Comparison of ENCODE assay signal across 26 cellular contexts in genomic region chr1:3436901-3437300, GRCh38. TPM values are rescaled to one million over a fixed set of nuclear protein-coding genes. Genes with fewer than 3 reads are reported as not detected.
A peak's percentile ranks its signal among the peaks of the same experiment; 100 is the strongest.
DNase-seq lines count a peak whose midpoint lies in the region; ATAC-seq, FAIRE-seq and TF ChIP-seq lines count a peak whose summit lies in the region.
"Had no signal": no experiment of that assay in that cellular context is flagged by ENCODE, and none has a peak within 500 bp of the region (broad histone marks: within the 10 kb centered on the region; RNA-seq: fewer than 3 reads in every experiment).

No MANE protein-coding gene starts in this region.

- H3K27me3 ChIP-seq in left ventricle myocardium inferior (ENCODE audit: low read depth) (peaks cover 59% of the 10 kb centered on the region), H1 (replicated peaks in 1 of 4; ENCODE audit: control insufficient read depth in 3 of 4, extremely low read depth in 1 of 4, insufficient read depth in 3 of 4, low read length in 3 of 4) (peaks cover 0 to 2% (median under 1%) of the 10 kb centered on the region in 4 experiments; a peak in 1 of 7 replicates), psoas muscle (ENCODE audit: insufficient read depth in 3 of 3, low read length in 2 of 3) (peaks cover 0 to 44% (median 4%) of the 10 kb centered on the region in 3 donors)

- H3K36me3 ChIP-seq in left ventricle myocardium inferior, result peaks cover 2% of the 10 kb centered on the region
- H3K36me3 ChIP-seq in H1 (ENCODE audit: control insufficient read depth in 2 of 4, insufficient read depth in 4 of 4, low read length in 3 of 4), result no peaks in the 10 kb centered on the region
- H3K36me3 ChIP-seq in psoas muscle (ENCODE audit: insufficient read depth in 1 of 2, low read depth in 1 of 2), result no peaks in the 10 kb centered on the region
- H3K36me3 ChIP-seq: BE2C; BLaER1 treated with 17β-estradiol and CSF1 and Interleukin-3, amounts not matched to agents 10 nM and 100 nM had no signal

- H3K23me2 ChIP-seq in H1 (ENCODE audit: low read depth, low read length), result no peaks in the 10 kb centered on the region

- no peak overlapping the region for H3K18ac ChIP-seq in H1 (ENCODE audit: extremely low read depth, low read length)

- no peak overlapping the region for H3K14ac ChIP-seq in H1 (ENCODE audit: insufficient read length)

- no peak overlapping the region for H2BK120ac ChIP-seq in H1 (replicated peaks; ENCODE audit: low read depth, low read length)

- H2BK12ac ChIP-seq in H1 (ENCODE audit: low read depth, low read length), result no peak overlapping the region

- H4K5ac ChIP-seq in H1 (ENCODE audit: insufficient read length, low read depth, low read length), result no peak overlapping the region

- intact Hi-C loops in Right ventricle myocardium superior (cut with DNase I), result no loop called here
- intact Hi-C loops in left ventricle myocardium inferior (cut with micrococcal nuclease), result no loop called here
- intact Hi-C loops in psoas muscle (cut with DNase I), result no loop called here

- H3K4me3 Mint-ChIP-seq in nephron progenitor cell, result no peak overlapping the region
- no peak overlapping the region for H3K4me3 Mint-ChIP-seq in activated T-cell treated with anti-CD3 and anti-CD28 coated beads, Interleukin-2, amount 50 U/mL, for 4 hours
- H3K4me3 Mint-ChIP-seq: CD14-positive monocyte; CD4-positive, alpha-beta T cell; CD8-positive, alpha-beta memory T cell had no signal

- H3K4me1 Mint-ChIP-seq in nephron progenitor cell, result peaks cover 38% of the 10 kb centered on the region
- no peaks in the 10 kb centered on the region for H3K4me1 Mint-ChIP-seq in activated T-cell treated with anti-CD3 and anti-CD28 coated beads, Interleukin-2, amount 50 U/mL, for 4 hours (ENCODE audit: low read depth)
- H3K4me1 Mint-ChIP-seq: CD14-positive monocyte; CD8-positive, alpha-beta memory T cell had no signal

- no peak overlapping the region for H3K4ac ChIP-seq in H1 (replicated peaks; ENCODE audit: insufficient read length, low read depth, low read length)

- no peak overlapping the region for H3K9ac ChIP-seq in H1 (replicated peaks in 1 of 4; ENCODE audit: extremely low read depth in 1 of 4, low read depth in 3 of 4, low read length in 3 of 4)
- H3K9ac ChIP-seq: BLaER1 treated with 17β-estradiol and CSF1 and Interleukin-3, amounts not matched to agents 10 nM and 100 nM had no signal

- peak overlapping the region; percentile 61 for H3K27ac Mint-ChIP-seq in nephron progenitor cell
- H3K27ac Mint-ChIP-seq: CD14-positive monocyte; CD4-positive, alpha-beta T cell; CD8-positive, alpha-beta memory T cell had no signal

- H2BK5ac ChIP-seq in H1 (ENCODE audit: low read depth, low read length), result no peak overlapping the region

- H4K8ac ChIP-seq in H1 (ENCODE audit: extremely low read depth, insufficient read depth, low read length), result peak overlapping the region; percentile 42; the same call in 1 of the 2 replicates

- TF ChIP-seq POLR2A in H1 (IDR thresholded peaks at IDR 0.05; ENCODE audit: control extremely low read depth in 1 of 2, low read depth in 2 of 2, low read length in 2 of 2), result no peak

- TF ChIP-seq EP300 in H1 (IDR thresholded peaks at IDR 0.05; ENCODE audit: borderline replicate concordance in 1 of 2, low read depth in 2 of 2, low read length in 2 of 2), result no peak

- POLR2A ChIA-PET in H1 (lab: Charles Lee; ENCODE audit: partially characterized antibody), result no interaction called here

- peaks cover 8% of the 10 kb centered on the region for H3K27me3 Mint-ChIP-seq in nephron progenitor cell (ENCODE audit: low read depth, poor library complexity)
- peaks cover 8% of the 10 kb centered on the region for H3K27me3 Mint-ChIP-seq in activated T-cell treated with anti-CD3 and anti-CD28 coated beads, Interleukin-2, amount 50 U/mL, for 4 hours (ENCODE audit: low read depth)

- no peaks in the 10 kb centered on the region for H4K20me1 ChIP-seq in H1 (replicated peaks in 1 of 2; ENCODE audit: control insufficient read depth in 1 of 2, insufficient read depth in 2 of 2, low read length in 2 of 2)

- CTCF ChIA-PET in H1 (lab: Charles Lee; ENCODE audit: partially characterized antibody), result interaction anchor here (1.2 to 3.0 kb wide), 2 partner anchors 10 to 20 kb away, joined by 4 to 8 read pairs; no protein-coding TSS in a partner anchor

- no peak overlapping the region for H2AK5ac ChIP-seq in H1 (ENCODE audit: low read depth, low read length)

- no peak overlapping the region for H2AFZ ChIP-seq in H1 (ENCODE audit: low read length)

- H3K4me1 ChIP-seq in left ventricle myocardium inferior, result no peaks in the 10 kb centered on the region
- H3K4me1 ChIP-seq in H1 (replicated peaks in 1 of 4; ENCODE audit: control insufficient read depth in 3 of 4, insufficient read depth in 4 of 4, low read length in 3 of 4), result peaks cover 0 to 6% (median 2%) of the 10 kb centered on the region in 4 experiments; a peak in 3 of 7 replicates
- no peaks in the 10 kb centered on the region for H3K4me1 ChIP-seq in psoas muscle
- H3K4me1 ChIP-seq: A549; BE2C; BLaER1 treated with 17β-estradiol and CSF1 and Interleukin-3, amounts not matched to agents 10 nM and 100 nM had no signal

- DNase-seq in Right ventricle myocardium superior, result peak; percentile 17
- DNase-seq in left ventricle myocardium inferior, result no peak
- DNase-seq in H1 (ENCODE audit: low read depth in 1 of 2, low spot score in 2 of 2), result no peak
- no peak for DNase-seq in nephron progenitor cell
- DNase-seq in psoas muscle, result peak; percentile 6 to 28
- DNase-seq in GM03348 (ENCODE audit: low spot score), result no peak
- no peak for DNase-seq in activated T-cell treated with anti-CD3 and anti-CD28 coated beads, Interleukin-2, amount 50 U/mL, for 4 hours
- no peak for DNase-seq in NOMO-1 treated with dmso at 0.1 percent for 144 hours (lab: John Stamatoyannopoulos, UW; ENCODE audit: unreplicated experiment)
- DNase-seq: 8988T; ACHN; AML-193; BE2C; CD4-positive, alpha-beta T cell; DMS 273 treated with DMSO at 0.1 percent for 48 hours; DMS79; EL; GDM1; GOT3; H7; HCEC 1CT had no signal

- H3K9me3 ChIP-seq in left ventricle myocardium inferior (replicated peaks) (no peaks in the 10 kb centered on the region), H1 (ENCODE audit: insufficient read depth in 2 of 2, low read depth in 1 of 2, low read length in 1 of 2) (no peaks in the 10 kb centered on the region), psoas muscle (no peaks in the 10 kb centered on the region)
- H3K9me3 ChIP-seq: A549; BE2C; BLaER1 treated with 17β-estradiol and CSF1 and Interleukin-3, amounts not matched to agents 10 nM and 100 nM had no signal

- FAIRE-seq in H1 (lab: Jason Lieb, UNC), result no peak
- FAIRE-seq: A549, D721Med, GM12892 had no signal

- H3K4me2 ChIP-seq in H1 (ENCODE audit: insufficient read depth in 1 of 2, low read depth in 2 of 2, low read length in 2 of 2), result no peak overlapping the region
- H3K4me2 ChIP-seq: A549; BLaER1 treated with 17β-estradiol and CSF1 and Interleukin-3, amounts not matched to agents 10 nM and 100 nM had no signal

- no peak for ATAC-seq in Right ventricle myocardium superior (ENCODE audit: poor library complexity)
- no peak for ATAC-seq in psoas muscle
- no peak for ATAC-seq in activated T-cell treated with anti-CD3 and anti-CD28 coated beads, Interleukin-2, amount 50 U/mL, for 4 hours
- ATAC-seq: A549 had no signal

- H3K9me3 Mint-ChIP-seq in nephron progenitor cell, result peaks cover 3% of the 10 kb centered on the region
- no peaks in the 10 kb centered on the region for H3K9me3 Mint-ChIP-seq in activated T-cell treated with anti-CD3 and anti-CD28 coated beads, Interleukin-2, amount 50 U/mL, for 4 hours
- H3K9me3 Mint-ChIP-seq: CD14-positive monocyte; CD4-positive, alpha-beta T cell; CD8-positive, alpha-beta memory T cell had no signal

- no peaks in the 10 kb centered on the region for H3K79me2 ChIP-seq in H1 (ENCODE audit: control insufficient read depth in 1 of 2, insufficient read depth in 2 of 2, low read length in 2 of 2)

- 95% methylated on average over 7 of the region's 14 CpGs; no CpG with 5 or more reads in 1 of the 2 experiments for WGBS in H1 (ENCODE audit: extremely low coverage in 1 of 2, insufficient coverage in 1 of 2, insufficient read length in 1 of 2, insufficient replicate concordance in 2 of 2, low coverage in 1 of 2, low lambda C conversion rate in 2 of 2, missing lambda C conversion rate in 1 of 2), 2 experiments
- WGBS in psoas muscle, 3 donors, result 57 to 61% (median 60%) methylated on average over 14 of the region's 14 CpGs

- H3K56ac ChIP-seq in H1 (replicated peaks; ENCODE audit: insufficient read length, low read depth, low read length), result no peak overlapping the region

- H2BK15ac ChIP-seq in H1 (ENCODE audit: low read length), result no peak overlapping the region

- no peak overlapping the region for H3K23ac ChIP-seq in H1 (ENCODE audit: insufficient read length)

- no peak overlapping the region for H4K91ac ChIP-seq in H1 (replicated peaks; ENCODE audit: insufficient read length, low read length)

- H3K27ac ChIP-seq in left ventricle myocardium inferior (replicated peaks) (no peak overlapping the region), H1 (ENCODE audit: low read depth, low read length) (no peak overlapping the region), psoas muscle (no peak overlapping the region)
- H3K27ac ChIP-seq: A549; BLaER1 treated with 17β-estradiol and CSF1 and Interleukin-3, amounts not matched to agents 10 nM and 100 nM had no signal

- H3K79me1 ChIP-seq in H1 (ENCODE audit: low read depth, low read length), result no peaks in the 10 kb centered on the region

- H3K4me3 ChIP-seq in left ventricle myocardium inferior, result no peak overlapping the region
- no peak overlapping the region for H3K4me3 ChIP-seq in H1 (ENCODE audit: extremely low read depth in 1 of 4, insufficient read depth in 2 of 4, low read depth in 3 of 4, low read length in 4 of 4)
- no peak overlapping the region for H3K4me3 ChIP-seq in psoas muscle
- H3K4me3 ChIP-seq: A549; BLaER1 treated with 17β-estradiol and CSF1 and Interleukin-3, amounts not matched to agents 10 nM and 100 nM had no signal

- H3K36me3 Mint-ChIP-seq in nephron progenitor cell (ENCODE audit: low read depth), result no peaks in the 10 kb centered on the region
- no peaks in the 10 kb centered on the region for H3K36me3 Mint-ChIP-seq in activated T-cell treated with anti-CD3 and anti-CD28 coated beads, Interleukin-2, amount 50 U/mL, for 4 hours (ENCODE audit: insufficient read depth)
- H3K36me3 Mint-ChIP-seq: CD14-positive monocyte; CD8-positive, alpha-beta memory T cell had no signal

- TF ChIP-seq CTCF in left ventricle myocardium inferior (IDR thresholded peaks at IDR 0.05; ENCODE audit: borderline replicate concordance) (no peak), H1 (IDR thresholded peaks at IDR 0.05; ENCODE audit: control extremely low read depth in 1 of 3, insufficient read depth in 1 of 3, low read depth in 1 of 3, low read length in 3 of 3) (no peak), nephron progenitor cell (IDR thresholded peaks at IDR 0.05) (no peak), psoas muscle (IDR thresholded peaks at IDR 0.05) (no peak)

- H2BK20ac ChIP-seq in H1 (ENCODE audit: low read length), result no peak overlapping the region

- no peak for TF ChIP-seq RAD21 in H1 (IDR thresholded peaks at IDR 0.05 in 1 of 2, conservative IDR thresholded peaks at IDR 0.05 in 1 of 2; ENCODE audit: low read depth in 2 of 2, low read length in 2 of 2)

RNA-seq across cellular contexts. Expression of gene ARHGEF16, which starts 17.6 kb away (rescaled TPM):
- total RNA-seq in Right ventricle myocardium superior (0.89 TPM), left ventricle myocardium inferior (0.52 TPM), psoas muscle (under 1 TPM; 0.29 to 0.56 (median 0.49) TPM)
- 20.0 and 20.7 TPM in 2 replicates for total RNA-seq in H1 (2021; fragmentation: NEBNext Ultra II Directional; extraction: Animal tissue kit (Norgen Biotek cat#: 25700))
- polyA plus RNA-seq in H1 (2011; rRNA removed) (18.3 and 25.0 TPM in 2 replicates), psoas muscle (under 1 TPM; 0.29 to 0.55 (median 0.52) TPM)
- 20.5 TPM for polyA plus RNA-seq in H1 (2011; cell fraction: cytosol; rRNA removed)
- polyA plus RNA-seq in H1 (2011; cell fraction: nucleus; rRNA removed), result 55.6 TPM
- 11.4 to 18.1 TPM (median 16.6 TPM) in 4 replicates for polyA plus RNA-seq in H1 (2012, experiment 1 of 2)
- polyA plus RNA-seq in H1 (2012, experiment 2 of 2), result 15.7 TPM
- 8.9 TPM for polyA plus RNA-seq in H1 (2013, experiment 1 of 2)
- polyA plus RNA-seq in H1 (2013, experiment 2 of 2), result 7.8 TPM
- polyA minus RNA-seq in H1 (2011; rRNA and poly(A)+ RNA removed), result 32.5 and 33.4 TPM in 2 replicates
- polyA minus RNA-seq in H1 (2011; cell fraction: cytosol; rRNA and poly(A)+ RNA removed), result 10.1 TPM
- 24.2 TPM for polyA minus RNA-seq in H1 (2011; cell fraction: nucleus; rRNA and poly(A)+ RNA removed)
- under 1 TPM in 2 of 3 donors, not detected in 1; 0.13 to 0.15 TPM for total RNA-seq in activated T-cell treated with anti-CD3 and anti-CD28 coated beads, Interleukin-2, amount 50 U/mL, for 4 hours
- total RNA-seq: CD8-positive, alpha-beta memory T cell had no signal
- polyA plus RNA-seq: CD14-positive monocyte had no signal

Comparison
In these comparisons a context has a peak if more than half of its experiments do, and no peak if none do; other contexts are left out.
1. DNase-seq: peak in Right ventricle myocardium superior (single experiment) and psoas muscle (2 of 2); none in left ventricle myocardium inferior (single experiment), H1 (0 of 2), nephron progenitor cell (single experiment), GM03348 (single experiment), activated T-cell treated with anti-CD3 and anti-CD28 coated beads, Interleukin-2, amount 50 U/mL, for 4 hours (single experiment) and NOMO-1 treated with dmso at 0.1 percent for 144 hours (single experiment).
2. RNA of gene ARHGEF16, which starts 17.6 kb away (total RNA-seq): 20.0 to 20.7 TPM in H1; 0.89 TPM in Right ventricle myocardium superior (single experiment), 0.52 TPM in left ventricle myocardium inferior (single experiment), 0.29 to 0.56 TPM in psoas muscle and 0.13 to 0.15 TPM in activated T-cell treated with anti-CD3 and anti-CD28 coated beads, Interleukin-2, amount 50 U/mL, for 4 hours; every median in the first group is over 10 times any median in the second.